13 cellular contexts compared by ENCODE assay signal in genomic region chr1:206591236-206591635, GRCh38. TPM values are rescaled to one million over a fixed set of nuclear protein-coding genes. Genes with fewer than 3 reads are reported as not detected.
DNase-seq lines count a peak whose midpoint lies in the region; ATAC-seq and TF ChIP-seq lines count a peak whose summit lies in the region.
"Had no signal": no experiment of that assay in that cellular context is flagged by ENCODE, and none has a peak within 500 bp of the region (broad histone marks: within the 10 kb centered on the region; RNA-seq: fewer than 3 reads in every experiment).

No MANE protein-coding gene starts in this region.

- CTCF ChIA-PET in CD8-positive, alpha-beta T cell (lab: Charles Lee) = interaction anchor here (1.6 to 5.3 kb wide), 10 partner anchors 7 to 130 kb away, joined by 7 to 40 read pairs (median 11); partner anchors contain the start of gene EIF2D

- no peak overlapping the region for H3K27ac ChIP-seq in CD8-positive, alpha-beta T cell (ENCODE audit: low read depth, low read length)
- no peak overlapping the region for H3K27ac ChIP-seq in Peyer's patch
- H3K27ac ChIP-seq: parathyroid adenoma had no signal

- peaks cover 42% of the 10 kb centered on the region for H3K4me1 Mint-ChIP-seq in CD8-positive, alpha-beta T cell (ENCODE audit: low read depth)
- H3K4me1 Mint-ChIP-seq in central memory CD8-positive, alpha-beta T cell = peaks cover 45% of the 10 kb centered on the region
- peaks cover 60 to 68% of the 10 kb centered on the region in 2 donors for H3K4me1 Mint-ChIP-seq in natural killer cell treated with Interleukin-12 subunit alpha and Interleukin-12 subunit beta and Interleukin-15 and Interleukin-18, amount 100 ng/mL, for 72 hours (ENCODE audit: low read depth in 2 of 2)

- no peaks in the 10 kb centered on the region for H3K27me3 Mint-ChIP-seq in CD8-positive, alpha-beta T cell (ENCODE audit: low read depth)
- H3K27me3 Mint-ChIP-seq in central memory CD8-positive, alpha-beta T cell = no peaks in the 10 kb centered on the region
- H3K27me3 Mint-ChIP-seq in natural killer cell treated with Interleukin-12 subunit alpha and Interleukin-12 subunit beta and Interleukin-15 and Interleukin-18, amount 100 ng/mL, for 72 hours = no peaks in the 10 kb centered on the region
- H3K27me3 Mint-ChIP-seq: IgD-negative memory B cell had no signal

- no peak for TF ChIP-seq POLR2A in Peyer's patch (IDR thresholded peaks at IDR 0.05)

- intact Hi-C loops in CD8-positive, alpha-beta T cell (cut with DNase I, micrococcal nuclease) = no loop called here

- H3K27me3 ChIP-seq in CD8-positive, alpha-beta T cell (ENCODE audit: insufficient read depth, low read length) = no peaks in the 10 kb centered on the region
- H3K27me3 ChIP-seq in Peyer's patch = no peaks in the 10 kb centered on the region

- no peak for DNase-seq in CD8-positive, alpha-beta T cell
- DNase-seq in RPMI7951 (ENCODE audit: low read depth) = peak; percentile 23
- no peak for DNase-seq in central memory CD8-positive, alpha-beta T cell (ENCODE audit: low spot score in 2 of 2)
- DNase-seq in natural killer cell treated with Interleukin-12 subunit alpha and Interleukin-12 subunit beta and Interleukin-15 and Interleukin-18, amount 100 ng/mL, for 72 hours (ENCODE audit: low spot score) = no peak
- DNase-seq in NCI-H2029 (lab: John Stamatoyannopoulos, UW) = no peak
- DNase-seq in Peyer's patch = no peak
- DNase-seq: kidney, midbrain, NCI-H1092 had no signal

- H3K36me3 Mint-ChIP-seq in CD8-positive, alpha-beta T cell = peaks cover 89% of the 10 kb centered on the region
- peaks cover 68% of the 10 kb centered on the region for H3K36me3 Mint-ChIP-seq in central memory CD8-positive, alpha-beta T cell (ENCODE audit: insufficient read depth)
- peaks cover 49% of the 10 kb centered on the region for H3K36me3 Mint-ChIP-seq in natural killer cell treated with Interleukin-12 subunit alpha and Interleukin-12 subunit beta and Interleukin-15 and Interleukin-18, amount 100 ng/mL, for 72 hours

- no peak overlapping the region for H3K4me3 ChIP-seq in CD8-positive, alpha-beta T cell (ENCODE audit: low read depth, low read length)
- H3K4me3 ChIP-seq in Peyer's patch = no peak overlapping the region

- no peak for TF ChIP-seq CTCF in CD8-positive, alpha-beta T cell (IDR thresholded peaks at IDR 0.05)
- TF ChIP-seq CTCF in Peyer's patch (IDR thresholded peaks at IDR 0.05) = no peak

- H3K4me3 Mint-ChIP-seq in CD8-positive, alpha-beta T cell = no peak overlapping the region
- H3K4me3 Mint-ChIP-seq in central memory CD8-positive, alpha-beta T cell = no peak overlapping the region
- peak overlapping the region; percentile 71 for H3K4me3 Mint-ChIP-seq in natural killer cell treated with Interleukin-12 subunit alpha and Interleukin-12 subunit beta and Interleukin-15 and Interleukin-18, amount 100 ng/mL, for 72 hours
- H3K4me3 Mint-ChIP-seq: IgD-negative memory B cell had no signal

- H3K36me3 ChIP-seq in CD8-positive, alpha-beta T cell (ENCODE audit: insufficient read depth, low read length) = peaks cover 36% of the 10 kb centered on the region
- H3K36me3 ChIP-seq in Peyer's patch = peaks cover 0 to 77% (median 4%) of the 10 kb centered on the region in 3 donors

- peaks cover 20% of the 10 kb centered on the region for H3K4me1 ChIP-seq in CD8-positive, alpha-beta T cell (ENCODE audit: insufficient read depth, low read length)
- H3K4me1 ChIP-seq in Peyer's patch = no peaks in the 10 kb centered on the region
- H3K4me1 ChIP-seq: parathyroid adenoma had no signal

- H3K27ac Mint-ChIP-seq in CD8-positive, alpha-beta T cell = peak overlapping the region; percentile 91
- H3K27ac Mint-ChIP-seq in central memory CD8-positive, alpha-beta T cell (ENCODE audit: low read depth) = peak overlapping the region; percentile 55
- peak overlapping the region; percentile 90 to 99 for H3K27ac Mint-ChIP-seq in natural killer cell treated with Interleukin-12 subunit alpha and Interleukin-12 subunit beta and Interleukin-15 and Interleukin-18, amount 100 ng/mL, for 72 hours

- no peak for ATAC-seq in CD8-positive, alpha-beta T cell
- ATAC-seq in central memory CD8-positive, alpha-beta T cell (replicated peaks; ENCODE audit: extremely low read depth, poor library complexity, severe bottlenecking) = no peak
- ATAC-seq in natural killer cell treated with Interleukin-12 subunit alpha and Interleukin-12 subunit beta and Interleukin-15 and Interleukin-18, amount 100 ng/mL, for 72 hours = no peak
- ATAC-seq in GM18868 (IDR thresholded peaks at IDR 0.05; ENCODE audit: unreplicated experiment) (no peak), GM18519 (IDR thresholded peaks at IDR 0.05; ENCODE audit: low FRiP score, unreplicated experiment) (no peak)

- H3K9me3 ChIP-seq in CD8-positive, alpha-beta T cell (ENCODE audit: low read length) = no peaks in the 10 kb centered on the region
- H3K9me3 ChIP-seq in Peyer's patch = no peaks in the 10 kb centered on the region

- H3K9me3 Mint-ChIP-seq in CD8-positive, alpha-beta T cell = no peaks in the 10 kb centered on the region
- H3K9me3 Mint-ChIP-seq in central memory CD8-positive, alpha-beta T cell = no peaks in the 10 kb centered on the region
- no peaks in the 10 kb centered on the region for H3K9me3 Mint-ChIP-seq in natural killer cell treated with Interleukin-12 subunit alpha and Interleukin-12 subunit beta and Interleukin-15 and Interleukin-18, amount 100 ng/mL, for 72 hours
- H3K9me3 Mint-ChIP-seq: IgD-negative memory B cell had no signal

- POLR2A ChIA-PET in CD8-positive, alpha-beta T cell (lab: Charles Lee) = interaction anchor here (1.2 to 1.5 kb wide), 2 partner anchors 13 to 46 kb away, joined by 3 read pairs; no protein-coding TSS in a partner anchor

RNA-seq across cellular contexts. Expression of gene EIF2D, which starts 21.0 kb away (rescaled TPM):
- 10 to 100 TPM; 42.0 to 49.2 TPM for total RNA-seq in CD8-positive, alpha-beta T cell
- total RNA-seq in RPMI7951 (2014; rRNA removed; shearing (Covaris generic)) = 30.5 and 38.1 TPM in 2 replicates
- total RNA-seq in natural killer cell treated with Interleukin-12 subunit alpha and Interleukin-12 subunit beta and Interleukin-15 and Interleukin-18, amount 100 ng/mL, for 72 hours = 10 to 100 TPM; 49.1 to 91.5 TPM
- 10 to 100 TPM; 20.0 to 66.0 (median 34.9) TPM for total RNA-seq in Peyer's patch

RNA-seq across cellular contexts. Expression of gene DYRK3, which starts 44.1 kb away (rescaled TPM):
- total RNA-seq in CD8-positive, alpha-beta T cell = 1 to 10 TPM in 1 of 2 experiments, under 1 TPM in 1; 0.94 to 1.4 TPM
- total RNA-seq in RPMI7951 (2014; rRNA removed; shearing (Covaris generic)) = 12.5 and 13.8 TPM in 2 replicates
- total RNA-seq in natural killer cell treated with Interleukin-12 subunit alpha and Interleukin-12 subunit beta and Interleukin-15 and Interleukin-18, amount 100 ng/mL, for 72 hours = 1 to 10 TPM; 5.6 to 8.8 TPM
- total RNA-seq in Peyer's patch = 1 to 10 TPM in 1 of 4 donors, under 1 TPM in 2, not detected in 1; 0.67 to 3.3 (median 0.85) TPM
